Comparison of ENCODE assay signal across 25 cellular contexts in genomic region chr10:102654566-102654965, GRCh38. TPM values are rescaled to one million over a fixed set of nuclear protein-coding genes. Genes with fewer than 3 reads are reported as not detected.
DNase-seq lines count a peak whose midpoint lies in the region; ATAC-seq and TF ChIP-seq lines count a peak whose summit lies in the region.
"Had no signal": no experiment of that assay in that cellular context is flagged by ENCODE, and none has a peak within 500 bp of the region (broad histone marks: within the 10 kb centered on the region; RNA-seq: fewer than 3 reads in every experiment).

No MANE protein-coding gene starts in this region.

- H3K4me1 Mint-ChIP-seq in activated T-helper 17 cell treated with anti-CD3 and anti-CD28 coated beads, Interleukin-2, amount 50 U/mL, for 72 hours = peaks cover 31% of the 10 kb centered on the region

- no peak overlapping the region for H3K4me3 Mint-ChIP-seq in activated T-helper 17 cell treated with anti-CD3 and anti-CD28 coated beads, Interleukin-2, amount 50 U/mL, for 72 hours
- H3K4me3 Mint-ChIP-seq: activated naive CD8-positive, alpha-beta T cell treated with anti-CD3 and anti-CD28 coated beads, Interleukin-2, amount 10 ng/mL, durations not matched to agents 7 days and 5 days; activated T-helper 1 cell treated with anti-CD3 and anti-CD28 coated beads, Interleukin-12 subunit alpha, Interleukin-12 subunit beta, Interleukin-2, Interleukin-4 antibody, amounts not matched to agents 30 ng/mL and 10 ng/mL and 1 ng/mL, durations not matched to agents 14 hours and 24 hours and 36 hours; stimulated activated effector memory CD8-positive, alpha-beta T cell treated with anti-CD3 and anti-CD28 coated beads, Interleukin-12 subunit alpha, Interleukin-12 subunit beta, amount 100 ng/mL, for 72 hours had no signal

- intact Hi-C loops in left ventricle myocardium superior (cut with micrococcal nuclease) (no loop called here), left cardiac atrium (cut with DNase I) (no loop called here), lower lobe of right lung (cut with DNase I) (no loop called here)

- peaks cover 83% of the 10 kb centered on the region for H3K36me3 Mint-ChIP-seq in activated T-helper 17 cell treated with anti-CD3 and anti-CD28 coated beads, Interleukin-2, amount 50 U/mL, for 72 hours (ENCODE audit: low read depth)

- H3K36me3 ChIP-seq in lower lobe of right lung = peaks cover 77% of the 10 kb centered on the region

- no peak overlapping the region for H3K4me3 ChIP-seq in lower lobe of right lung
- H3K4me3 ChIP-seq: colonic mucosa, prostate gland, thoracic aorta had no signal

- H3K4me1 ChIP-seq in lower lobe of right lung = peaks cover 94% of the 10 kb centered on the region

- H3K27ac ChIP-seq in lower lobe of right lung = peak overlapping the region; percentile 5
- H3K27ac ChIP-seq: colonic mucosa, HL-60, thoracic aorta, WERI-Rb-1 had no signal

- H3K9me3 Mint-ChIP-seq in activated T-helper 17 cell treated with anti-CD3 and anti-CD28 coated beads, Interleukin-2, amount 50 U/mL, for 72 hours = no peaks in the 10 kb centered on the region
- H3K9me3 Mint-ChIP-seq: activated naive CD8-positive, alpha-beta T cell treated with anti-CD3 and anti-CD28 coated beads, Interleukin-2, amount 10 ng/mL, durations not matched to agents 7 days and 5 days; activated T-helper 1 cell treated with anti-CD3 and anti-CD28 coated beads, Interleukin-12 subunit alpha, Interleukin-12 subunit beta, Interleukin-2, Interleukin-4 antibody, amounts not matched to agents 30 ng/mL and 10 ng/mL and 1 ng/mL, durations not matched to agents 14 hours and 24 hours and 36 hours; CD4-positive, CD25-positive, alpha-beta regulatory T cell; stimulated activated effector memory CD8-positive, alpha-beta T cell treated with anti-CD3 and anti-CD28 coated beads, Interleukin-12 subunit alpha, Interleukin-12 subunit beta, amount 100 ng/mL, for 72 hours had no signal

- no peaks in the 10 kb centered on the region for H3K27me3 ChIP-seq in lower lobe of right lung (ENCODE audit: low read depth)
- H3K27me3 ChIP-seq: colonic mucosa had no signal

- DNase-seq in left ventricle myocardium superior = peak; percentile 29
- no peak for DNase-seq in left cardiac atrium
- no peak for DNase-seq in lower lobe of right lung
- no peak for DNase-seq in NCI-H1436 (lab: John Stamatoyannopoulos, UW)
- no peak for DNase-seq in GDM1 (lab: John Stamatoyannopoulos, UW)
- DNase-seq in NCI-H146 treated with DMSO at 0.1 percent for 48 hours (lab: John Stamatoyannopoulos, UW; ENCODE audit: unreplicated experiment) = no peak
- DNase-seq: activated CD4-positive, alpha-beta T cell treated with anti-CD3 and anti-CD28 coated beads, Interleukin-2, amount 50 U/mL, for 48 hours; activated naive CD8-positive, alpha-beta T cell treated with anti-CD3 and anti-CD28 coated beads, Interleukin-2, amount 10 ng/mL, durations not matched to agents 7 days and 5 days; CD4-positive, CD25-positive, alpha-beta regulatory T cell; colonic mucosa; DMS 273 treated with DMSO at 0.1 percent for 48 hours; left colon; midbrain; NCI-H1092 treated with DMSO at 0.1 percent for 48 hours; NCI-H2081 treated with DMSO at 0.1 percent for 48 hours; NK-92 treated with Interleukin-12 subunit alpha and Interleukin-12 subunit beta, amount 100 ng/mL, for 24 hours; small intestine; stimulated activated CD4-positive, alpha-beta T cell treated with anti-CD3 and anti-CD28 coated beads, Interleukin-2, amount 100 ng/mL, for 24 hours; WERI-Rb-1 had no signal

- no peaks in the 10 kb centered on the region for H3K9me3 ChIP-seq in lower lobe of right lung
- H3K9me3 ChIP-seq: colonic mucosa, prostate gland, thoracic aorta had no signal

- H3K27ac Mint-ChIP-seq in activated T-helper 17 cell treated with anti-CD3 and anti-CD28 coated beads, Interleukin-2, amount 50 U/mL, for 72 hours = peak overlapping the region; percentile 59

- no peaks in the 10 kb centered on the region for H3K27me3 Mint-ChIP-seq in activated T-helper 17 cell treated with anti-CD3 and anti-CD28 coated beads, Interleukin-2, amount 50 U/mL, for 72 hours
- H3K27me3 Mint-ChIP-seq: activated naive CD8-positive, alpha-beta T cell treated with anti-CD3 and anti-CD28 coated beads, Interleukin-2, amount 10 ng/mL, durations not matched to agents 7 days and 5 days; CD4-positive, CD25-positive, alpha-beta regulatory T cell had no signal

- TF ChIP-seq CTCF in lower lobe of right lung (IDR thresholded peaks at IDR 0.05) = no peak

- ATAC-seq in left ventricle myocardium superior = no peak
- ATAC-seq in left cardiac atrium = no peak
- ATAC-seq in activated T-helper 17 cell treated with anti-CD3 and anti-CD28 coated beads, Interleukin-2, amount 50 U/mL, for 72 hours (replicated peaks) = no peak
- ATAC-seq in lower lobe of right lung = no peak
- ATAC-seq: left colon; stimulated activated effector memory CD8-positive, alpha-beta T cell treated with anti-CD3 and anti-CD28 coated beads, Interleukin-12 subunit alpha, Interleukin-12 subunit beta, amount 100 ng/mL, for 72 hours had no signal

RNA-seq across cellular contexts. Expression of gene TRIM8, which starts 10.3 kb away (rescaled TPM):
- total RNA-seq in left ventricle myocardium superior (117 TPM), left cardiac atrium (100 to 1,000 TPM; 104 to 108 TPM), lower lobe of right lung (142 TPM)
- 10 to 100 TPM; 60.0 to 73.9 TPM for total RNA-seq in activated T-helper 17 cell treated with anti-CD3 and anti-CD28 coated beads, Interleukin-2, amount 50 U/mL, for 72 hours

RNA-seq across cellular contexts. Expression of gene ARL3, which starts 59.6 kb away (rescaled TPM):
- 13.6 TPM for total RNA-seq in left ventricle myocardium superior
- 10 to 100 TPM; 12.0 to 12.4 TPM for total RNA-seq in left cardiac atrium
- 10 to 100 TPM; 14.3 to 14.7 TPM for total RNA-seq in activated T-helper 17 cell treated with anti-CD3 and anti-CD28 coated beads, Interleukin-2, amount 50 U/mL, for 72 hours
- total RNA-seq in lower lobe of right lung = 7.3 TPM

RNA-seq across cellular contexts. Expression of gene SFXN2, which starts 59.9 kb away (rescaled TPM):
- 1.5 TPM for total RNA-seq in left ventricle myocardium superior
- 1 to 10 TPM; 3.2 to 4.0 TPM for total RNA-seq in left cardiac atrium
- total RNA-seq in activated T-helper 17 cell treated with anti-CD3 and anti-CD28 coated beads, Interleukin-2, amount 50 U/mL, for 72 hours = 10 to 100 TPM; 18.0 to 28.0 TPM
- total RNA-seq in lower lobe of right lung = 10.0 TPM
